1 cellular context compared by ENCODE assay signal in genomic region chr16:70523013-70523620, GRCh38.
TF ChIP-seq lines count a peak whose summit lies in the region.

COG4 (minus strand) TSS chr16:70523554; CDS start chr16:70523543, 11 bp downstream.

TF ChIP-seq in HEK293, 187 proteins besides CTCF, POLR2A, EP300 and RAD21 (continued from another document and continues in another):
- TF ChIP-seq ZNF501 (tag by site-specific recombination; IDR thresholded peaks at IDR 0.05) = no peak
- TF ChIP-seq ZNF585B (tag by site-specific recombination; IDR thresholded peaks at IDR 0.05) = no peak
- TF ChIP-seq ZFP3 (tag by site-specific recombination; IDR thresholded peaks at IDR 0.05; ENCODE audit: low read depth) = no peak
- TF ChIP-seq ZNF544 (tag by site-specific recombination; IDR thresholded peaks at IDR 0.05) = no peak
- TF ChIP-seq ZNF138 (tag by site-specific recombination; IDR thresholded peaks at IDR 0.05; ENCODE audit: borderline replicate concordance) = no peak
- no peak for TF ChIP-seq ZNF707 (tag by site-specific recombination; IDR thresholded peaks at IDR 0.05)
- peak; percentile 12; the same call in 1 of the 2 replicates for TF ChIP-seq ZNF561 (tag by site-specific recombination; IDR thresholded peaks at IDR 0.05; ENCODE audit: borderline replicate concordance)
- TF ChIP-seq ZNF398 (tag by site-specific recombination; IDR thresholded peaks at IDR 0.05) = no peak
- no peak; the same call in 1 of the 2 replicates for TF ChIP-seq ZBTB20 (tag by site-specific recombination; IDR thresholded peaks at IDR 0.05)
- no peak for TF ChIP-seq ZNF335 (tag by site-specific recombination; conservative IDR thresholded peaks at IDR 0.05)
- TF ChIP-seq GFI1B (tag by site-specific recombination; IDR thresholded peaks at IDR 0.05) = no peak
- TF ChIP-seq ZBTB11 (tag by site-specific recombination; conservative IDR thresholded peaks at IDR 0.05; ENCODE audit: low read depth) = peak; percentile 80; the same call in 1 of the 2 replicates
- TF ChIP-seq SP3 (tag by site-specific recombination; IDR thresholded peaks at IDR 0.05) = no peak
- peak; percentile 26; the same call in 1 of the 2 replicates for TF ChIP-seq ZSCAN30 (tag by site-specific recombination; IDR thresholded peaks at IDR 0.05)
- TF ChIP-seq ZNF76 (tag by site-specific recombination; IDR thresholded peaks at IDR 0.05; ENCODE audit: borderline replicate concordance, low read depth) = peak; percentile 88
- TF ChIP-seq ZNF202 (tag by site-specific recombination; IDR thresholded peaks at IDR 0.05; ENCODE audit: borderline replicate concordance) = no peak
- TF ChIP-seq PRDM6 (tag by site-specific recombination; IDR thresholded peaks at IDR 0.05) = no peak
- peak; percentile 70; the same call in 1 of the 2 replicates for TF ChIP-seq ZNF580 (tag by site-specific recombination; IDR thresholded peaks at IDR 0.05)
- no peak for TF ChIP-seq ZNF354C (tag by site-specific recombination; IDR thresholded peaks at IDR 0.05; ENCODE audit: borderline replicate concordance, low read depth)
- TF ChIP-seq ZNF423 (tag by site-specific recombination; IDR thresholded peaks at IDR 0.05) = no peak
- TF ChIP-seq ZNF341 (tag by site-specific recombination; IDR thresholded peaks at IDR 0.05; ENCODE audit: low read depth) = no peak
- no peak for TF ChIP-seq ZIC2 (tag by site-specific recombination; IDR thresholded peaks at IDR 0.05)
- TF ChIP-seq ZEB2 (tag by site-specific recombination; IDR thresholded peaks at IDR 0.05) = no peak
- TF ChIP-seq ZNF274 (IDR thresholded peaks at IDR 0.05; ENCODE audit: low read length) = no peak
- TF ChIP-seq ZNF274 (tag by site-specific recombination; IDR thresholded peaks at IDR 0.05; ENCODE audit: borderline replicate concordance) = no peak
- TF ChIP-seq ZNF114 (tag by site-specific recombination; IDR thresholded peaks at IDR 0.05) = no peak
- TF ChIP-seq ZNF664 (tag by site-specific recombination; IDR thresholded peaks at IDR 0.05) = no peak
- no peak for TF ChIP-seq FEZF1 (tag by site-specific recombination; IDR thresholded peaks at IDR 0.05)
- TF ChIP-seq KLF10 (tag by site-specific recombination; IDR thresholded peaks at IDR 0.05) = no peak
- peak; percentile 31; the same call in 1 of the 2 replicates for TF ChIP-seq ZNF660 (tag by site-specific recombination; IDR thresholded peaks at IDR 0.05)
- peak; percentile 35; the same call in 1 of the 2 replicates for TF ChIP-seq ZFHX2 (tag by site-specific recombination; conservative IDR thresholded peaks at IDR 0.05)
- no peak for TF ChIP-seq ZNF221 (tag by site-specific recombination; IDR thresholded peaks at IDR 0.05; ENCODE audit: borderline replicate concordance)
- no peak for TF ChIP-seq ZSCAN18 (tag by site-specific recombination; IDR thresholded peaks at IDR 0.05)
- TF ChIP-seq KLF8 (tag by site-specific recombination; IDR thresholded peaks at IDR 0.05) = no peak; the same call in 1 of the 2 replicates
- TF ChIP-seq PRDM10 (tag by site-specific recombination; IDR thresholded peaks at IDR 0.05) = no peak
- TF ChIP-seq YY2 (tag by site-specific recombination; IDR thresholded peaks at IDR 0.05) = peak; percentile 52
- TF ChIP-seq KLF16 (tag by site-specific recombination; IDR thresholded peaks at IDR 0.05) = peak; percentile 60
- no peak for TF ChIP-seq ZNF768 (tag by site-specific recombination; IDR thresholded peaks at IDR 0.05)
- no peak for TF ChIP-seq OVOL3 (tag by site-specific recombination; IDR thresholded peaks at IDR 0.05)
- no peak for TF ChIP-seq TCF7L2 (IDR thresholded peaks at IDR 0.05; ENCODE audit: borderline replicate concordance, low read depth, low read length)
- TF ChIP-seq ZNF621 (tag by site-specific recombination; IDR thresholded peaks at IDR 0.05) = no peak
- peak; percentile 66; the same call in 1 of the 2 replicates for TF ChIP-seq ZXDB (tag by site-specific recombination; IDR thresholded peaks at IDR 0.05)
- peak; percentile 14; the same call in 1 of the 2 replicates for TF ChIP-seq PRDM4 (tag by site-specific recombination; IDR thresholded peaks at IDR 0.05)
- TF ChIP-seq ZNF2 (tag by site-specific recombination; IDR thresholded peaks at IDR 0.05) = peak; percentile 20; the same call in 1 of the 2 replicates
- no peak for TF ChIP-seq ZNF416 (tag by site-specific recombination; IDR thresholded peaks at IDR 0.05)
- TF ChIP-seq ZSCAN4 (tag by site-specific recombination; IDR thresholded peaks at IDR 0.05) = no peak
- TF ChIP-seq ZNF610 (tag by site-specific recombination; IDR thresholded peaks at IDR 0.05; ENCODE audit: borderline replicate concordance) = no peak
- TF ChIP-seq ZNF184 (tag by site-specific recombination; IDR thresholded peaks at IDR 0.05) = no peak
- TF ChIP-seq GLI2 (tag by site-specific recombination; IDR thresholded peaks at IDR 0.05; ENCODE audit: borderline replicate concordance, low read depth) = no peak
- no peak for TF ChIP-seq KLF17 (tag by site-specific recombination; IDR thresholded peaks at IDR 0.05)
- no peak for TF ChIP-seq BCL11B (tag by site-specific recombination; IDR thresholded peaks at IDR 0.05; ENCODE audit: low read depth)
- TF ChIP-seq SP2 (tag by site-specific recombination; IDR thresholded peaks at IDR 0.05) = peak; percentile 38
